Comparison of ENCODE assay signal across 12 cellular contexts in genomic region chr3:188295876-188296275, GRCh38.
A peak's percentile ranks its signal among the peaks of the same experiment; 100 is the strongest.
DNase-seq lines count a peak whose midpoint lies in the region; FAIRE-seq and TF ChIP-seq lines count a peak whose summit lies in the region.
"Had no signal": no experiment of that assay in that cellular context is flagged by ENCODE, and none has a peak within 500 bp of the region (broad histone marks: within the 10 kb centered on the region; RNA-seq: fewer than 3 reads in every experiment).

No MANE protein-coding gene starts in this region.

- H3K4me3 ChIP-seq in kidney (ENCODE audit: low read length in 2 of 2) (no peak overlapping the region), skeletal muscle satellite cell (ENCODE audit: low read length) (peak overlapping the region; percentile 20), foreskin fibroblast (ENCODE audit: low read depth in 1 of 2, low read length in 2 of 2) (no peak overlapping the region)

- H3K4me2 ChIP-seq in skeletal muscle satellite cell (ENCODE audit: low read length) = peak overlapping the region; percentile 16
- H3K4me2 ChIP-seq: KMS-11 had no signal

- FAIRE-seq in kidney (lab: Jason Lieb, UNC) = no peak
- FAIRE-seq: frontal cortex had no signal

- H3K9me3 ChIP-seq in kidney (ENCODE audit: control insufficient read depth in 1 of 2, low read length in 2 of 2) = no peaks in the 10 kb centered on the region
- no peaks in the 10 kb centered on the region for H3K9me3 ChIP-seq in skeletal muscle satellite cell (replicated peaks; ENCODE audit: low read length)

- H3K27ac ChIP-seq in C4-2B (peak overlapping the region; percentile 10; the same call in 1 of the 2 replicates), VCaP (peak overlapping the region; percentile 73), kidney (ENCODE audit: low read depth in 2 of 2, low read length in 2 of 2) (peak overlapping the region; percentile 51 to 81)
- H3K27ac ChIP-seq: KMS-11 had no signal

- no peak for TF ChIP-seq CTCF in C4-2B (conservative IDR thresholded peaks at IDR 0.05)
- TF ChIP-seq CTCF in VCaP (conservative IDR thresholded peaks at IDR 0.05) = no peak
- TF ChIP-seq CTCF in kidney (IDR thresholded peaks at IDR 0.05; ENCODE audit: borderline replicate concordance, extremely low read depth, insufficient read depth) = no peak
- no peak for TF ChIP-seq CTCF in foreskin fibroblast (IDR thresholded peaks at IDR 0.05; ENCODE audit: low read depth, low read length)

- H3K27me3 ChIP-seq in skeletal muscle satellite cell (ENCODE audit: control insufficient read depth, insufficient read depth, low read length) = no peaks in the 10 kb centered on the region

- DNase-seq in kidney = no peak
- no peak for DNase-seq in foreskin fibroblast
- DNase-seq in glomerular visceral epithelial cell (ENCODE audit: extremely low spot score) = no peak
- DNase-seq in AML-193 (lab: John Stamatoyannopoulos, UW) = no peak
- no peak for DNase-seq in activated CD8-positive, alpha-beta memory T cell treated with anti-CD3 and anti-CD28 coated beads, Interleukin-2, amount 50 U/mL, for 4 hours
- DNase-seq: COR-L47; stimulated activated CD4-positive, alpha-beta T cell treated with anti-CD3 and anti-CD28 coated beads, Interleukin-1b, Interleukin-23, amount 100 ng/mL, for 48 hours had no signal

- H3K4me1 ChIP-seq in kidney (ENCODE audit: control insufficient read depth in 1 of 2, insufficient read depth in 1 of 2, low read depth in 1 of 2, low read length in 2 of 2) (peaks cover 17 to 31% of the 10 kb centered on the region in 2 donors), skeletal muscle satellite cell (ENCODE audit: control insufficient read depth, insufficient read depth, low read length) (peaks cover 59% of the 10 kb centered on the region)

- intact Hi-C loops in kidney (cut with DNase I) = no loop called here

- H3K9ac ChIP-seq in kidney (ENCODE audit: low read length in 2 of 2) = peak overlapping the region in 1 of 2 donors; percentile 1
- H3K9ac ChIP-seq in skeletal muscle satellite cell (ENCODE audit: low read depth, low read length) = peak overlapping the region; percentile 12
- H3K9ac ChIP-seq: KMS-11 had no signal

- H3K36me3 ChIP-seq in kidney (ENCODE audit: control insufficient read depth in 1 of 2, insufficient read depth in 2 of 2, low read length in 2 of 2) = no peaks in the 10 kb centered on the region
- peaks cover 1% of the 10 kb centered on the region for H3K36me3 ChIP-seq in skeletal muscle satellite cell (ENCODE audit: insufficient read depth, low read length)

Comparison
In these comparisons a context has a peak if more than half of its experiments do, and no peak if none do; other contexts are left out.
1. H3K27ac ChIP-seq: peak in every context shown above with its lines; median percentile 73 in VCaP; 66 in kidney; 10 in C4-2B.